In genomic region chr14:95515523-95516517, GRCh38 we compare ENCODE assay signal across 8 cellular contexts. TPM values are rescaled to one million over a fixed set of nuclear protein-coding genes. Genes with fewer than 3 reads are reported as not detected.
DNase-seq lines count a peak whose midpoint lies in the region; ATAC-seq and TF ChIP-seq lines count a peak whose summit lies in the region.

No MANE protein-coding gene starts in this region.

- intact Hi-C loops in colonic mucosa (cut with DNase I), result no loop called here

- H3K36me3 ChIP-seq in colonic mucosa, result no peaks in the 10 kb centered on the region
- no peaks in the 10 kb centered on the region for H3K36me3 ChIP-seq in lung (ENCODE audit: control insufficient read depth in 2 of 2, insufficient read depth in 2 of 2, low read length in 2 of 2)

- H3K4me3 ChIP-seq in colonic mucosa, result peak overlapping the region; percentile 76
- H3K4me3 ChIP-seq in lung, result peak overlapping the region; percentile 33

- peak overlapping the region; percentile 78 for H3K27ac ChIP-seq in colonic mucosa
- H3K27ac ChIP-seq in lung (ENCODE audit: low read depth in 1 of 2, low read length in 1 of 2), result peak overlapping the region in 1 of 2 donors; percentile 73

- H3K9me3 ChIP-seq in colonic mucosa (no peaks in the 10 kb centered on the region), lung (ENCODE audit: control insufficient read depth in 2 of 2, insufficient read depth in 1 of 2, low read length in 1 of 2) (no peaks in the 10 kb centered on the region)

- H3K27me3 ChIP-seq in colonic mucosa, result no peaks in the 10 kb centered on the region
- H3K27me3 ChIP-seq in lung (ENCODE audit: control insufficient read depth, insufficient read depth), result no peaks in the 10 kb centered on the region

- TF ChIP-seq CTCF in colonic mucosa (IDR thresholded peaks at IDR 0.05) (peak; percentile 35), lung (IDR thresholded peaks at IDR 0.05; ENCODE audit: control extremely low read depth, extremely low read depth) (peak; percentile 29)

- DNase-seq in DMS153 treated with DMSO at 0.1 percent for 48 hours (lab: John Stamatoyannopoulos, UW; ENCODE audit: unreplicated experiment) (peak; percentile 14), DMS153 (lab: John Stamatoyannopoulos, UW) (no peak), NCI-H1417 (lab: John Stamatoyannopoulos, UW) (peak; percentile 67 to 79 (median 78)), colonic mucosa (peak; percentile 75), lung (ENCODE audit: low spot score) (no peak)
- peak; percentile 75 to 76 for DNase-seq in activated CD4-positive, alpha-beta T cell treated with anti-CD3 and anti-CD28 coated beads for 24 hours (ENCODE audit: low read depth in 2 of 2)
- DNase-seq in stimulated activated CD8-positive, alpha-beta memory T cell treated with anti-CD3 and anti-CD28 coated beads, Interleukin-12 subunit alpha, Interleukin-12 subunit beta, amount 100 ng/mL, for 24 hours (ENCODE audit: extremely low read depth), result peak; percentile 72

- H3K4me1 ChIP-seq in colonic mucosa (peaks cover 21% of the 10 kb centered on the region), lung (ENCODE audit: control insufficient read depth in 2 of 2, insufficient read depth in 2 of 2, low read length in 2 of 2) (peaks cover 6 to 33% of the 10 kb centered on the region in 2 donors)

- peak; percentile 78 for ATAC-seq in HG02678 (IDR thresholded peaks at IDR 0.05; ENCODE audit: unreplicated experiment)
- peak; percentile 60 for ATAC-seq in lung (ENCODE audit: insufficient read depth, low FRiP score)

- peak overlapping the region; percentile 56 to 66 for H3K9ac ChIP-seq in colonic mucosa (ENCODE audit: low read depth in 2 of 2, low read length in 2 of 2)

- 3 to 5% methylated on average over 40 to 48 of the region's 48 CpGs for WGBS in lung, 2 donors

RNA-seq across cellular contexts. Expression of gene SYNE3, which starts 0.6 kb away (rescaled TPM):
- total RNA-seq in colonic mucosa (1 to 10 TPM; 7.3 to 9.5 TPM), lung (10 to 100 TPM in 1 of 2 donors, 1 to 10 TPM in 1; 8.4 to 30.5 TPM)
- 1 to 10 TPM; 2.7 to 3.7 TPM for polyA plus RNA-seq in lung

RNA-seq across cellular contexts. Expression of gene GLRX5, which starts 19.0 kb away (rescaled TPM):
- total RNA-seq in colonic mucosa (10 to 100 TPM; 51.9 to 64.6 TPM), lung (10 to 100 TPM; 22.4 to 35.6 TPM)
- polyA plus RNA-seq in lung, result 10 to 100 TPM; 27.3 to 30.9 TPM

Comparison
In these comparisons a context has a peak if more than half of its experiments do, and no peak if none do; other contexts are left out.
1. DNase-seq: peak in DMS153 treated with DMSO at 0.1 percent for 48 hours (single experiment), NCI-H1417 (3 of 3), activated CD4-positive, alpha-beta T cell treated with anti-CD3 and anti-CD28 coated beads for 24 hours (2 of 2), colonic mucosa (single experiment) and stimulated activated CD8-positive, alpha-beta memory T cell treated with anti-CD3 and anti-CD28 coated beads, Interleukin-12 subunit alpha, Interleukin-12 subunit beta, amount 100 ng/mL, for 24 hours (single experiment); none in DMS153 (single experiment) and lung (single experiment).